In the genomic region with DNA sequence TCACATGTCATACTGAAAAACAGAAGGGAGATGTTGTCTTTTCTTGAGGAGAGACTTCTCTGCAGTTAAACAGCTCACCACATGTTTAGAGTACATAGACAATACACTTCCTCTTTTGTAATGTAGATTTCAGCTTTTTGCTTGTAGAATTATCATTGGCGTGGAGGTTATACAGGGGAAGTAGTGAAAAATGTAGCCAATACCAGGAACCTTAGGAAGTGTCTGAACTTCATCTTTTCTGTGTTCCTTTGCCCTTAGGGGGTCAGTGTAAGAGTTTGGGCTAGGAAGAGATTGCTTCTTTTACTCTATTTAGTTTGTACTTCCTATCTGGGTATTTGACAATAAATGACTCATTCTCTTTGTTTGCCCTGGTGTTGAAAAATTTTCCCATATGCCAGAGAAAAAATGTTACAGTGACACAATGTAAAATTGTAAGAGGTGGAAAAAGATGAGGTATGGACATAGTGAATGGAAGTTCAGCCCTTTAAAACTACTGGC, we compare ENCODE assay signal across 9 cellular contexts. TPM values are rescaled to one million over a fixed set of nuclear protein-coding genes. Genes with fewer than 3 reads are reported as not detected.
DNase-seq lines count a peak whose midpoint lies in the region; ATAC-seq, FAIRE-seq and TF ChIP-seq lines count a peak whose summit lies in the region.
"Had no signal": no experiment of that assay in that cellular context is flagged by ENCODE, and none has a peak within 500 bp of the region (broad histone marks: within the 10 kb centered on the region; RNA-seq: fewer than 3 reads in every experiment).

No MANE protein-coding gene starts in this region.

- H3K27ac Mint-ChIP-seq in activated T-cell treated with anti-CD3 and anti-CD28 coated beads, Interleukin-2, amount 50 U/mL, for 72 hours: no peak overlapping the region

- H3K4me3 ChIP-seq in cardiac muscle cell (no peak overlapping the region), right atrium auricular region (no peak overlapping the region), epithelial cell of esophagus (ENCODE audit: low read length) (no peak overlapping the region)
- H3K4me3 ChIP-seq: thoracic aorta had no signal

- no peaks in the 10 kb centered on the region for H3K36me3 Mint-ChIP-seq in activated T-cell treated with anti-CD3 and anti-CD28 coated beads, Interleukin-2, amount 50 U/mL, for 72 hours (ENCODE audit: insufficient read depth in 2 of 2)

- DNase-seq in cardiac muscle cell (ENCODE audit: low read depth in 1 of 2, low spot score in 1 of 2) (peak in 1 of 2 donors; percentile 84), right atrium auricular region (ENCODE audit: low spot score) (no peak), HTR-8/SVneo (ENCODE audit: insufficient read length, low spot score) (peak; percentile 22), epithelial cell of esophagus (ENCODE audit: low read depth) (peak; percentile 83), NCI-H1105 treated with DMSO at 0.1 percent for 48 hours (lab: John Stamatoyannopoulos, UW) (no peak), G401 (ENCODE audit: low spot score) (no peak), NCI-H82 treated with DMSO at 0.1 percent for 48 hours (lab: John Stamatoyannopoulos, UW; ENCODE audit: unreplicated experiment) (no peak)
- DNase-seq in activated T-cell treated with anti-CD3 and anti-CD28 coated beads, Interleukin-2, amount 50 U/mL, for 72 hours: no peak

- ATAC-seq in activated T-cell treated with anti-CD3 and anti-CD28 coated beads, Interleukin-2, amount 50 U/mL, for 72 hours (replicated peaks in 1 of 2): no peak

- H3K4me1 Mint-ChIP-seq in activated T-cell treated with anti-CD3 and anti-CD28 coated beads, Interleukin-2, amount 50 U/mL, for 72 hours (ENCODE audit: low read depth): no peaks in the 10 kb centered on the region

- in situ Hi-C loops in G401 (cut with HindIII; ENCODE audit: low sequenced_read_pairs): no loop called here

- no peaks in the 10 kb centered on the region for H3K36me3 ChIP-seq in cardiac muscle cell
- no peaks in the 10 kb centered on the region for H3K36me3 ChIP-seq in right atrium auricular region
- H3K36me3 ChIP-seq: thoracic aorta had no signal

- peak; percentile 38 for FAIRE-seq in HTR-8/SVneo (lab: Jason Lieb, UNC)

- no peak overlapping the region for H3K27ac ChIP-seq in cardiac muscle cell
- no peak overlapping the region for H3K27ac ChIP-seq in right atrium auricular region
- H3K27ac ChIP-seq: thoracic aorta had no signal

- H3K27me3 ChIP-seq in cardiac muscle cell (no peaks in the 10 kb centered on the region), right atrium auricular region (no peaks in the 10 kb centered on the region)

- no peaks in the 10 kb centered on the region for H3K9me3 ChIP-seq in cardiac muscle cell (ENCODE audit: low read depth)
- H3K9me3 ChIP-seq in right atrium auricular region: no peaks in the 10 kb centered on the region
- H3K9me3 ChIP-seq: thoracic aorta had no signal

- TF ChIP-seq CTCF in cardiac muscle cell (IDR thresholded peaks at IDR 0.05; ENCODE audit: low read depth, low read length) (peak; percentile 12), right atrium auricular region (IDR thresholded peaks at IDR 0.05) (no peak), epithelial cell of esophagus (IDR thresholded peaks at IDR 0.05; ENCODE audit: insufficient read depth, low read depth, low read length, missing control alignments) (no peak)

- no peaks in the 10 kb centered on the region for H3K9me3 Mint-ChIP-seq in activated T-cell treated with anti-CD3 and anti-CD28 coated beads, Interleukin-2, amount 50 U/mL, for 72 hours

- peaks cover 33% of the 10 kb centered on the region for H3K27me3 Mint-ChIP-seq in activated T-cell treated with anti-CD3 and anti-CD28 coated beads, Interleukin-2, amount 50 U/mL, for 72 hours (ENCODE audit: low read depth)

- H3K4me1 ChIP-seq in cardiac muscle cell (ENCODE audit: low read depth) (no peaks in the 10 kb centered on the region), right atrium auricular region (no peaks in the 10 kb centered on the region)

- H3K4me3 Mint-ChIP-seq in activated T-cell treated with anti-CD3 and anti-CD28 coated beads, Interleukin-2, amount 50 U/mL, for 72 hours: no peak overlapping the region

RNA-seq across cellular contexts. Expression of a gene that starts 21.0 kb away (rescaled TPM):
- total RNA-seq in cardiac muscle cell (1.8 and 2.5 TPM in 2 replicates), right atrium auricular region (1 to 10 TPM; 2.5 to 3.9 TPM)
- polyA plus RNA-seq in cardiac muscle cell: 0.21 and 0.81 TPM in 2 replicates
- 0.61 and 2.6 TPM in 2 replicates for total RNA-seq in G401 (2014; rRNA removed; shearing (Covaris generic))
- total RNA-seq in activated T-cell treated with anti-CD3 and anti-CD28 coated beads, Interleukin-2, amount 50 U/mL, for 72 hours: 1 to 10 TPM in 1 of 2 donors, not detected in 1; 1.3 TPM

RNA-seq across cellular contexts. Expression of a gene that starts 35.6 kb away (rescaled TPM):
- total RNA-seq in cardiac muscle cell: not detected in 2 replicates
- polyA plus RNA-seq in cardiac muscle cell: 0.44 TPM in 1 of 2 replicates, not detected in the other
- not detected for total RNA-seq in right atrium auricular region
- not detected in 2 replicates for total RNA-seq in G401 (2014; rRNA removed; shearing (Covaris generic))
- total RNA-seq in activated T-cell treated with anti-CD3 and anti-CD28 coated beads, Interleukin-2, amount 50 U/mL, for 72 hours: 1 to 10 TPM in 1 of 2 donors, under 1 TPM in 1; 0.70 to 1.0 TPM
- total RNA-seq: thoracic aorta had no signal

RNA-seq across cellular contexts. Expression of a gene that starts 36.0 kb away (rescaled TPM):
- total RNA-seq in cardiac muscle cell: 0.25 and 0.27 TPM in 2 replicates
- polyA plus RNA-seq in cardiac muscle cell: not detected in 2 replicates
- 1 to 10 TPM in 1 of 2 donors, not detected in 1; 1.3 TPM for total RNA-seq in right atrium auricular region
- total RNA-seq in G401 (2014; rRNA removed; shearing (Covaris generic)): 8.4 and 14.6 TPM in 2 replicates
- 1 to 10 TPM; 2.8 to 5.0 TPM for total RNA-seq in activated T-cell treated with anti-CD3 and anti-CD28 coated beads, Interleukin-2, amount 50 U/mL, for 72 hours

Comparison
In these comparisons a context has a peak if more than half of its experiments do, and no peak if none do; other contexts are left out.
1. DNase-seq: peak in HTR-8/SVneo (single experiment) and epithelial cell of esophagus (single experiment); none in right atrium auricular region (single experiment), NCI-H1105 treated with DMSO at 0.1 percent for 48 hours (single experiment), G401 (single experiment), NCI-H82 treated with DMSO at 0.1 percent for 48 hours (single experiment) and activated T-cell treated with anti-CD3 and anti-CD28 coated beads, Interleukin-2, amount 50 U/mL, for 72 hours (0 of 2).